Comparison of ENCODE assay signal across 1 cellular context in the genomic region with DNA sequence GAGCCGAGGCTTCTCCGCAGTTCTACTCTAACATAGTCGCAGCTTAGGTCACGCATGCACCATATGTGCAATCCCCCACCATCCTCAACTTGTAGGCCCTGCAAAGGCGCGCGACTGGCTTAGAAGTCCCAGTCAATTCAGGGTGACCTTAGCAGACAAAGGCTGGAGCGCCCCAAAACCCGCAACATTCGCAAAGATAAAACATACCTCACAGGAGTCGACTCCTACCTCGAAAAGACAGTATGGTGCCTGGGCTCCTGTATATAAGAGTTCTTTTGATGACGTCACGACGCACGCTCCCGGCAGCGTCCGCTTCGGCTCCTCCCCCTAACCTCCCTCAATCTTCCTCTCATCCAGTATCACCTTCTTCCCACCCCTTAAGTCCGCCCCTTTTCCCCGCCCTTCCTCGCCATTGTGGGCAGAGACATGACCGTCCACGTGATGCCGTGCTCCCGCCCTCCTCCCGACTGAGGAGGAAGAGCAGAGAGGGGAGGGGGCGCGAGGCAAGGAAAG.
TF ChIP-seq lines count a peak whose summit lies in the region.

A gene (minus strand): TSS at position 237 of the 513 bp plus-strand sequence.

TF ChIP-seq in HepG2, 621 proteins besides CTCF, POLR2A, EP300 and RAD21 (continued from another document and continues in another):
- TF ChIP-seq, protein P1, sequence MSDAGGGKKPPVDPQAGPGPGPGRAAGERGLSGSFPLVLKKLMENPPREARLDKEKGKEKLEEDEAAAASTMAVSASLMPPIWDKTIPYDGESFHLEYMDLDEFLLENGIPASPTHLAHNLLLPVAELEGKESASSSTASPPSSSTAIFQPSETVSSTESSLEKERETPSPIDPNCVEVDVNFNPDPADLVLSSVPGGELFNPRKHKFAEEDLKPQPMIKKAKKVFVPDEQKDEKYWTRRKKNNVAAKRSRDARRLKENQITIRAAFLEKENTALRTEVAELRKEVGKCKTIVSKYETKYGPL (CRISPR knock-in tag; IDR thresholded peaks at IDR 0.05): peak; percentile 59; the same call in 1 of the 2 replicates
- TF ChIP-seq ZNF335 (CRISPR knock-in tag; IDR thresholded peaks at IDR 0.05) (no peak), KAT8 (CRISPR knock-in tag; IDR thresholded peaks at IDR 0.05) (peak; percentile 10; the same call in 1 of the 2 replicates), ZC3H13 (CRISPR knock-in tag; IDR thresholded peaks at IDR 0.05) (no peak), NPAS2 (CRISPR knock-in tag; IDR thresholded peaks at IDR 0.05; ENCODE audit: borderline replicate concordance) (no peak), HOXA5 (CRISPR knock-in tag; IDR thresholded peaks at IDR 0.05) (peak; percentile 84), ZNF788 (CRISPR knock-in tag; IDR thresholded peaks at IDR 0.05; ENCODE audit: borderline replicate concordance) (peak; percentile 85; the same call in 1 of the 2 replicates), ZSCAN29 (CRISPR knock-in tag; conservative IDR thresholded peaks at IDR 0.05) (peak; percentile 47; the same call in 1 of the 2 replicates), ZNF766 (CRISPR knock-in tag; IDR thresholded peaks at IDR 0.05; ENCODE audit: borderline replicate concordance) (no peak), ELF3 (CRISPR knock-in tag; IDR thresholded peaks at IDR 0.05) (peak; percentile 40; the same call in 1 of the 2 replicates), ZNF850 (CRISPR knock-in tag; conservative IDR thresholded peaks at IDR 0.05) (no peak), POGZ (CRISPR knock-in tag; IDR thresholded peaks at IDR 0.05) (peak; percentile 52), CBX2 (IDR thresholded peaks at IDR 0.05; ENCODE audit: low read depth, low read length) (0 out of 2 replicates have a peak, but pooled peaks have one; percentile 50), CBX2 (CRISPR knock-in tag; IDR thresholded peaks at IDR 0.05; ENCODE audit: low read depth) (no peak), PRPF4 (IDR thresholded peaks at IDR 0.05; ENCODE audit: low read depth, low read length, poor library complexity, severe bottlenecking) (no peak), ZNF747 (CRISPR knock-in tag; IDR thresholded peaks at IDR 0.05; ENCODE audit: borderline replicate concordance) (0 out of 2 replicates have a peak, but pooled peaks have one; percentile 37), ZNF652 (CRISPR knock-in tag; IDR thresholded peaks at IDR 0.05; ENCODE audit: borderline replicate concordance, low read depth) (0 out of 2 replicates have a peak, but pooled peaks have one; percentile 8), ZNF720 (CRISPR knock-in tag; IDR thresholded peaks at IDR 0.05) (0 out of 2 replicates have a peak, but pooled peaks have one; percentile 68), ZNF230 (CRISPR knock-in tag; IDR thresholded peaks at IDR 0.05) (peak; percentile 75; the same call in 1 of the 2 replicates), ZNF232 (CRISPR knock-in tag; IDR thresholded peaks at IDR 0.05; ENCODE audit: borderline replicate concordance) (peak; percentile 77), TBP (CRISPR knock-in tag; IDR thresholded peaks at IDR 0.05) (no peak), NCOR1 (IDR thresholded peaks at IDR 0.05; ENCODE audit: borderline replicate concordance, low read length) (no peak), BRD4 (CRISPR knock-in tag; IDR thresholded peaks at IDR 0.05) (0 out of 2 replicates have a peak, but pooled peaks have one; percentile 70), FOXO1 (CRISPR knock-in tag; IDR thresholded peaks at IDR 0.05) (no peak), DNMT1 (CRISPR knock-in tag; IDR thresholded peaks at IDR 0.05) (0 out of 2 replicates have a peak, but pooled peaks have one; percentile 47), MED8 (CRISPR knock-in tag; IDR thresholded peaks at IDR 0.05; ENCODE audit: insufficient replicate concordance) (no peak), HNRNPL (IDR thresholded peaks at IDR 0.05; ENCODE audit: low read depth, low read length) (0 out of 2 replicates have a peak, but pooled peaks have one; percentile 28), BRCA1 (CRISPR knock-in tag; IDR thresholded peaks at IDR 0.05) (0 out of 2 replicates have a peak, but pooled peaks have one; percentile 31), ZKSCAN8 (CRISPR knock-in tag; IDR thresholded peaks at IDR 0.05; ENCODE audit: borderline replicate concordance) (peak; percentile 22; the same call in 1 of the 2 replicates), SMC3 (IDR thresholded peaks at IDR 0.05; ENCODE audit: low read length) (peak; percentile 3; the same call in 1 of the 2 replicates), JUND (CRISPR knock-in tag; IDR thresholded peaks at IDR 0.05) (no peak), ZNF713 (CRISPR knock-in tag; IDR thresholded peaks at IDR 0.05) (0 out of 2 replicates have a peak, but pooled peaks have one; percentile 55), POLR2AphosphoS2 (IDR thresholded peaks at IDR 0.05; ENCODE audit: low read depth, low read length) (peak; percentile 92), DMAP1 (CRISPR knock-in tag; IDR thresholded peaks at IDR 0.05) (peak; percentile 82; the same call in 1 of the 2 replicates), RARA (CRISPR knock-in tag; IDR thresholded peaks at IDR 0.05) (0 out of 2 replicates have a peak, but pooled peaks have one; percentile 16), ZNF253 (CRISPR knock-in tag; IDR thresholded peaks at IDR 0.05; ENCODE audit: borderline replicate concordance) (no peak), ZNF34 (CRISPR knock-in tag; IDR thresholded peaks at IDR 0.05; ENCODE audit: borderline replicate concordance) (peak; percentile 98; the same call in 1 of the 2 replicates)
- TF ChIP-seq, protein P2, sequence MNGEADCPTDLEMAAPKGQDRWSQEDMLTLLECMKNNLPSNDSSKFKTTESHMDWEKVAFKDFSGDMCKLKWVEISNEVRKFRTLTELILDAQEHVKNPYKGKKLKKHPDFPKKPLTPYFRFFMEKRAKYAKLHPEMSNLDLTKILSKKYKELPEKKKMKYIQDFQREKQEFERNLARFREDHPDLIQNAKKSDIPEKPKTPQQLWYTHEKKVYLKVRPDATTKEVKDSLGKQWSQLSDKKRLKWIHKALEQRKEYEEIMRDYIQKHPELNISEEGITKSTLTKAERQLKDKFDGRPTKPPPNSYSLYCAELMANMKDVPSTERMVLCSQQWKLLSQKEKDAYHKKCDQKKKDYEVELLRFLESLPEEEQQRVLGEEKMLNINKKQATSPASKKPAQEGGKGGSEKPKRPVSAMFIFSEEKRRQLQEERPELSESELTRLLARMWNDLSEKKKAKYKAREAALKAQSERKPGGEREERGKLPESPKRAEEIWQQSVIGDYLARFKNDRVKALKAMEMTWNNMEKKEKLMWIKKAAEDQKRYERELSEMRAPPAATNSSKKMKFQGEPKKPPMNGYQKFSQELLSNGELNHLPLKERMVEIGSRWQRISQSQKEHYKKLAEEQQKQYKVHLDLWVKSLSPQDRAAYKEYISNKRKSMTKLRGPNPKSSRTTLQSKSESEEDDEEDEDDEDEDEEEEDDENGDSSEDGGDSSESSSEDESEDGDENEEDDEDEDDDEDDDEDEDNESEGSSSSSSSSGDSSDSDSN (CRISPR knock-in tag; IDR thresholded peaks at IDR 0.05): peak; percentile 50; the same call in 1 of the 2 replicates
- TF ChIP-seq, protein P3, sequence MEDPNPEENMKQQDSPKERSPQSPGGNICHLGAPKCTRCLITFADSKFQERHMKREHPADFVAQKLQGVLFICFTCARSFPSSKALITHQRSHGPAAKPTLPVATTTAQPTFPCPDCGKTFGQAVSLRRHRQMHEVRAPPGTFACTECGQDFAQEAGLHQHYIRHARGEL (CRISPR knock-in tag; IDR thresholded peaks at IDR 0.05): no peak
- TF ChIP-seq, protein P4, sequence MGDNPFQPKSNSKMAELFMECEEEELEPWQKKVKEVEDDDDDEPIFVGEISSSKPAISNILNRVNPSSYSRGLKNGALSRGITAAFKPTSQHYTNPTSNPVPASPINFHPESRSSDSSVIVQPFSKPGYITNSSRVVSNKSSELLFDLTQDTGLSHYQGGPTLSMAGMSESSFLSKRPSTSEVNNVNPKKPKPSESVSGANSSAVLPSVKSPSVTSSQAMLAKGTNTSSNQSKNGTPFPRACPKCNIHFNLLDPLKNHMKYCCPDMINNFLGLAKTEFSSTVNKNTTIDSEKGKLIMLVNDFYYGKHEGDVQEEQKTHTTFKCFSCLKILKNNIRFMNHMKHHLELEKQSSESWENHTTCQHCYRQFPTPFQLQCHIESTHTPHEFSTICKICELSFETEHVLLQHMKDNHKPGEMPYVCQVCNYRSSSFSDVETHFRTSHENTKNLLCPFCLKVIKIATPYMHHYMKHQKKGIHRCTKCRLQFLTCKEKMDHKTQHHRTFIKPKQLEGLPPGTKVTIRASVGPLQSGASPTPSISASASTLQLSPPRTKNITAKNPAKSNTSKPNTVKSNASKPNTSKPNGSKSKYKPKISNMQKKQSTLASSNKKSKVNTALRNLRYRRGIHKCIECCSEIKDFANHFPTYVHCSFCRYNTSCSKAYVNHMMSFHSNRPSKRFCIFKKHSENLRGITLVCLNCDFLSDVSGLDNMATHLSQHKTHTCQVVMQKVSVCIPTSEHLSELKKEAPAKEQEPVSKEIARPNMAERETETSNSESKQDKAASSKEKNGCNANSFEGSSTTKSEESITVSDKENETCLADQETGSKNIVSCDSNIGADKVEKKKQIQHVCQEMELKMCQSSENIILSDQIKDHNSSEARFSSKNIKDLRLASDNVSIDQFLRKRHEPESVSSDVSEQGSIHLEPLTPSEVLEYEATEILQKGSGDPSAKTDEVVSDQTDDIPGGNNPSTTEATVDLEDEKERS (CRISPR knock-in tag; IDR thresholded peaks at IDR 0.05): peak; percentile 60
- TF ChIP-seq, protein P5, sequence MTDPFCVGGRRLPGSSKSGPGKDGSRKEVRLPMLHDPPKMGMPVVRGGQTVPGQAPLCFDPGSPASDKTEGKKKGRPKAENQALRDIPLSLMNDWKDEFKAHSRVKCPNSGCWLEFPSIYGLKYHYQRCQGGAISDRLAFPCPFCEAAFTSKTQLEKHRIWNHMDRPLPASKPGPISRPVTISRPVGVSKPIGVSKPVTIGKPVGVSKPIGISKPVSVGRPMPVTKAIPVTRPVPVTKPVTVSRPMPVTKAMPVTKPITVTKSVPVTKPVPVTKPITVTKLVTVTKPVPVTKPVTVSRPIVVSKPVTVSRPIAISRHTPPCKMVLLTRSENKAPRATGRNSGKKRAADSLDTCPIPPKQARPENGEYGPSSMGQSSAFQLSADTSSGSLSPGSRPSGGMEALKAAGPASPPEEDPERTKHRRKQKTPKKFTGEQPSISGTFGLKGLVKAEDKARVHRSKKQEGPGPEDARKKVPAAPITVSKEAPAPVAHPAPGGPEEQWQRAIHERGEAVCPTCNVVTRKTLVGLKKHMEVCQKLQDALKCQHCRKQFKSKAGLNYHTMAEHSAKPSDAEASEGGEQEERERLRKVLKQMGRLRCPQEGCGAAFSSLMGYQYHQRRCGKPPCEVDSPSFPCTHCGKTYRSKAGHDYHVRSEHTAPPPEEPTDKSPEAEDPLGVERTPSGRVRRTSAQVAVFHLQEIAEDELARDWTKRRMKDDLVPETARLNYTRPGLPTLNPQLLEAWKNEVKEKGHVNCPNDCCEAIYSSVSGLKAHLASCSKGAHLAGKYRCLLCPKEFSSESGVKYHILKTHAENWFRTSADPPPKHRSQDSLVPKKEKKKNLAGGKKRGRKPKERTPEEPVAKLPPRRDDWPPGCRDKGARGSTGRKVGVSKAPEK (CRISPR knock-in tag; IDR thresholded peaks at IDR 0.05; ENCODE audit: borderline replicate concordance): 0 out of 2 replicates have a peak, but pooled peaks have one; percentile 18
- TF ChIP-seq, protein P6, sequence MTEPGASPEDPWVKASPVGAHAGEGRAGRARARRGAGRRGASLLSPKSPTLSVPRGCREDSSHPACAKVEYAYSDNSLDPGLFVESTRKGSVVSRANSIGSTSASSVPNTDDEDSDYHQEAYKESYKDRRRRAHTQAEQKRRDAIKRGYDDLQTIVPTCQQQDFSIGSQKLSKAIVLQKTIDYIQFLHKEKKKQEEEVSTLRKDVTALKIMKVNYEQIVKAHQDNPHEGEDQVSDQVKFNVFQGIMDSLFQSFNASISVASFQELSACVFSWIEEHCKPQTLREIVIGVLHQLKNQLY (CRISPR knock-in tag; IDR thresholded peaks at IDR 0.05): peak; percentile 22; the same call in 1 of the 2 replicates
- TF ChIP-seq, protein P7, sequence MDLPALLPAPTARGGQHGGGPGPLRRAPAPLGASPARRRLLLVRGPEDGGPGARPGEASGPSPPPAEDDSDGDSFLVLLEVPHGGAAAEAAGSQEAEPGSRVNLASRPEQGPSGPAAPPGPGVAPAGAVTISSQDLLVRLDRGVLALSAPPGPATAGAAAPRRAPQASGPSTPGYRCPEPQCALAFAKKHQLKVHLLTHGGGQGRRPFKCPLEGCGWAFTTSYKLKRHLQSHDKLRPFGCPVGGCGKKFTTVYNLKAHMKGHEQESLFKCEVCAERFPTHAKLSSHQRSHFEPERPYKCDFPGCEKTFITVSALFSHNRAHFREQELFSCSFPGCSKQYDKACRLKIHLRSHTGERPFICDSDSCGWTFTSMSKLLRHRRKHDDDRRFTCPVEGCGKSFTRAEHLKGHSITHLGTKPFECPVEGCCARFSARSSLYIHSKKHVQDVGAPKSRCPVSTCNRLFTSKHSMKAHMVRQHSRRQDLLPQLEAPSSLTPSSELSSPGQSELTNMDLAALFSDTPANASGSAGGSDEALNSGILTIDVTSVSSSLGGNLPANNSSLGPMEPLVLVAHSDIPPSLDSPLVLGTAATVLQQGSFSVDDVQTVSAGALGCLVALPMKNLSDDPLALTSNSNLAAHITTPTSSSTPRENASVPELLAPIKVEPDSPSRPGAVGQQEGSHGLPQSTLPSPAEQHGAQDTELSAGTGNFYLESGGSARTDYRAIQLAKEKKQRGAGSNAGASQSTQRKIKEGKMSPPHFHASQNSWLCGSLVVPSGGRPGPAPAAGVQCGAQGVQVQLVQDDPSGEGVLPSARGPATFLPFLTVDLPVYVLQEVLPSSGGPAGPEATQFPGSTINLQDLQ (CRISPR knock-in tag; IDR thresholded peaks at IDR 0.05): 0 out of 2 replicates have a peak, but pooled peaks have one; percentile 54
- TF ChIP-seq, protein P8, sequence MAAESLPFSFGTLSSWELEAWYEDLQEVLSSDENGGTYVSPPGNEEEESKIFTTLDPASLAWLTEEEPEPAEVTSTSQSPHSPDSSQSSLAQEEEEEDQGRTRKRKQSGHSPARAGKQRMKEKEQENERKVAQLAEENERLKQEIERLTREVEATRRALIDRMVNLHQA (CRISPR knock-in tag; IDR thresholded peaks at IDR 0.05): peak; percentile 64; the same call in 1 of the 2 replicates
- TF ChIP-seq, protein P9, sequence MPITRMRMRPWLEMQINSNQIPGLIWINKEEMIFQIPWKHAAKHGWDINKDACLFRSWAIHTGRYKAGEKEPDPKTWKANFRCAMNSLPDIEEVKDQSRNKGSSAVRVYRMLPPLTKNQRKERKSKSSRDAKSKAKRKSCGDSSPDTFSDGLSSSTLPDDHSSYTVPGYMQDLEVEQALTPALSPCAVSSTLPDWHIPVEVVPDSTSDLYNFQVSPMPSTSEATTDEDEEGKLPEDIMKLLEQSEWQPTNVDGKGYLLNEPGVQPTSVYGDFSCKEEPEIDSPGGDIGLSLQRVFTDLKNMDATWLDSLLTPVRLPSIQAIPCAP (CRISPR knock-in tag; IDR thresholded peaks at IDR 0.05; ENCODE audit: low read depth): 0 out of 2 replicates have a peak, but pooled peaks have one; percentile 45
- TF ChIP-seq, protein P10, sequence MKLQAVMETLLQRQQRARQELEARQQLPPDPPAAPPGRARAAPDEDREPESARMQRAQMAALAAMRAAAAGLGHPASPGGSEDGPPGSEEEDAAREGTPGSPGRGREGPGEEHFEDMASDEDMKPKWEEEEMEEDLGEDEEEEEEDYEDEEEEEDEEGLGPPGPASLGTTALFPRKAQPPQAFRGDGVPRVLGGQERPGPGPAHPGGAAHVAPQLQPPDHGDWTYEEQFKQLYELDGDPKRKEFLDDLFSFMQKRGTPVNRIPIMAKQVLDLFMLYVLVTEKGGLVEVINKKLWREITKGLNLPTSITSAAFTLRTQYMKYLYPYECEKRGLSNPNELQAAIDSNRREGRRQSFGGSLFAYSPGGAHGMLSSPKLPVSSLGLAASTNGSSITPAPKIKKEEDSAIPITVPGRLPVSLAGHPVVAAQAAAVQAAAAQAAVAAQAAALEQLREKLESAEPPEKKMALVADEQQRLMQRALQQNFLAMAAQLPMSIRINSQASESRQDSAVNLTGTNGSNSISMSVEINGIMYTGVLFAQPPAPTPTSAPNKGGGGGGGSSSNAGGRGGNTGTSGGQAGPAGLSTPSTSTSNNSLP (IDR thresholded peaks at IDR 0.05; ENCODE audit: low read depth, low read length): peak; percentile 28; the same call in 1 of the 2 replicates
